Comparison of ENCODE assay signal across 1 cellular context in the genomic region with DNA sequence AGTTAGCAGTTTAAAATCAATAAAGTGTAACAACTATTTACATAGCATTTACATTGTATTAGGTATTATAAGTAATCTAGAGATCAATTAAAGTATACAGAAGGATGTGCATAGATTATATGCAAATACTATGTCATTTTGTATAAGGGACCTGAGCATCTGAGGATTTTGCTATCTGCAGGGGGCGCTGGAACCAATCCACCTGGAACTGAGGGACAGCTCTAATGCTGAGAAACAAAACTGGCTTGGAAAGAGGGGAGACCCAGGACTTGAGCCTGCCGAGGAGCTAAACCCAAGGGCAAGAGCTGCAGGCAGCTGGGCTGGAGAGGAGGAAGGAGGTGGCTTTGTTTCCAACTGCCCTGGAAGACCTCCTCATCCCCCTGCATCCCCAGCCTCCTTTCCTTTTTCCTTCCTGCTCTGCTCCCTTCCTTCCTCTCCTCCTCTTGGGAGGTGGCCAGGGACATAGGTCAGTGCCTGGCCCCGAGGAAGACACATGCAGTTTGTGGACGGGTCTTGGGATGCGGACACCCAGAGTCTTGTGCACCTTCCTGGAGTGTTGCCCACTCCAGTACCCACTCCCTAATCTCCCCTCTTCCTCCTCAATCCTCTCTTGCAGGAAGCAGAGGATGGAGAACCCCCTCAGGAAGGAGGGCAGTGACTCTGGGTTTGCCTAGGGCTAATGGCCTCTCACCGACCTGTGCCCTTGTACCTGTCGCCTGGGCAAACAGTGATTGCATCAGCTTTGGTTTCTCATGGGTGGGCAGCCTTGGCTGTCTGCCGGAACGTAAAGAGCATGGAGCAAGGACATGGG.
TF ChIP-seq lines count a peak whose summit lies in the region.

No MANE protein-coding gene starts in this region.

TF ChIP-seq in H1, 55 proteins besides CTCF, POLR2A, EP300 and RAD21:
- TF ChIP-seq, protein P1, sequence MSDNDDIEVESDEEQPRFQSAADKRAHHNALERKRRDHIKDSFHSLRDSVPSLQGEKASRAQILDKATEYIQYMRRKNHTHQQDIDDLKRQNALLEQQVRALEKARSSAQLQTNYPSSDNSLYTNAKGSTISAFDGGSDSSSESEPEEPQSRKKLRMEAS (IDR thresholded peaks at IDR 0.05) = no peak
- TF ChIP-seq SAP30 (IDR thresholded peaks at IDR 0.05; ENCODE audit: insufficient read depth, insufficient replicate concordance, low read length) (no peak), NRF1 (IDR thresholded peaks at IDR 0.05; ENCODE audit: low read depth, low read length) (no peak), RBBP5 (IDR thresholded peaks at IDR 0.05; ENCODE audit: borderline replicate concordance, low read depth, low read length) (no peak), CEBPB (IDR thresholded peaks at IDR 0.05; ENCODE audit: low read depth, low read length) (no peak), POLR2AphosphoS5 (IDR thresholded peaks at IDR 0.05; ENCODE audit: low read depth, low read length) (no peak), JUND (IDR thresholded peaks at IDR 0.05; ENCODE audit: low read length) (no peak), KDM4A (IDR thresholded peaks at IDR 0.05; ENCODE audit: low read depth, low read length, severe bottlenecking) (no peak), SIN3A (conservative IDR thresholded peaks at IDR 0.05 in 1 of 2, IDR thresholded peaks at IDR 0.05 in 1 of 2; ENCODE audit: low read depth in 1 of 2, low read length in 2 of 2) (no peak), RFX5 (IDR thresholded peaks at IDR 0.05; ENCODE audit: borderline replicate concordance, low read depth, low read length) (no peak), TAF1 (IDR thresholded peaks at IDR 0.05; ENCODE audit: low read depth, low read length) (no peak), BRCA1 (IDR thresholded peaks at IDR 0.05; ENCODE audit: low read depth, low read length) (no peak), HDAC6 (IDR thresholded peaks at IDR 0.05; ENCODE audit: low read depth, low read length) (no peak), CBX5 (IDR thresholded peaks at IDR 0.05; ENCODE audit: low read depth, low read length) (no peak)
